In the genomic region with DNA sequence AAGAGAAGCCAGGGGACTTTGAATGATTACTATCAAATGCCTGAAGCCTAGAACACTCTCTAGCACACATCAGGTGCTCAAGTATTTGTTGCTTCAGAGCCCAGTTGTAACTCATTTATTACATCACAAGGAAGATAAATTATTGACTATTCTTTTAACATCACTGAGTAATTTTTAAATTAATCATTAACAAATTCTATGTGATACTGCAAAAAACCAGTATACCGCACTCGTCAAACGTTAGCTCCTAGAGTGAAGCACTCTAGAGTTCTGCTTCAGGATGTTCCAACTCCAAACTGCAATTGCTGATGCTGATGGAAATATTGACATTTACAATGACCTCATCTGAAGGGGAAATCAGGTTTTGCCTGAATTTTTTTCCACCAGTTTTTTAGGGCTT, we compare ENCODE assay signal across 26 cellular contexts.
DNase-seq lines count a peak whose midpoint lies in the region; ATAC-seq, FAIRE-seq and TF ChIP-seq lines count a peak whose summit lies in the region.
"Had no signal": no experiment of that assay in that cellular context is flagged by ENCODE, and none has a peak within 500 bp of the region (broad histone marks: within the 10 kb centered on the region; RNA-seq: fewer than 3 reads in every experiment).

No MANE protein-coding gene starts in this region.

- H3K9me3 ChIP-seq in PC-3 (ENCODE audit: low read length): no peaks in the 10 kb centered on the region; the same call in 1 of the 2 replicates
- H3K9me3 ChIP-seq in kidney (ENCODE audit: control insufficient read depth in 1 of 2, low read length in 2 of 2): peaks cover 2 to 7% of the 10 kb centered on the region in 2 donors
- H3K9me3 ChIP-seq in HepG2 (ENCODE audit: low read length): peaks cover 17% of the 10 kb centered on the region
- H3K9me3 ChIP-seq: HAP-1 had no signal

- H4K20me1 ChIP-seq in PC-3 (ENCODE audit: low read length) (no peaks in the 10 kb centered on the region), HepG2 (ENCODE audit: insufficient read depth, low read length) (no peaks in the 10 kb centered on the region)

- no TSS peak for BruUV-seq in PC-3 (replicated peaks; lab: Mats Ljungman, UMichigan)
- BruUV-seq in HepG2 (replicated peaks; lab: Mats Ljungman, UMichigan): no TSS peak

- H3K79me2 ChIP-seq in PC-3 (ENCODE audit: low read length): no peaks in the 10 kb centered on the region
- no peaks in the 10 kb centered on the region for H3K79me2 ChIP-seq in HepG2 (ENCODE audit: insufficient read depth, low read length)

- no peak overlapping the region for H3K4me2 ChIP-seq in PC-3 (ENCODE audit: low read length)
- H3K4me2 ChIP-seq in HepG2 (ENCODE audit: low read depth, low read length): no peak overlapping the region

- H3K9ac ChIP-seq in PC-3 (ENCODE audit: low read length) (no peak overlapping the region), kidney (ENCODE audit: low read length in 2 of 2) (no peak overlapping the region), HepG2 (ENCODE audit: insufficient read depth, low read depth, low read length) (no peak overlapping the region)

- POLR2A ChIA-PET in PC-3 (lab: Charles Lee; ENCODE audit: unreplicated experiment) (no interaction called here), HepG2 (lab: Yijun Ruan, JAX) (no interaction called here)
- POLR2A ChIA-PET in activated CD4-positive, alpha-beta T cell treated with anti-CD3 and anti-CD28 coated beads for 36 hours (lab: Charles Lee): no interaction called here

- no peaks in the 10 kb centered on the region for H3K36me3 ChIP-seq in PC-3 (ENCODE audit: low read depth, low read length)
- H3K36me3 ChIP-seq in kidney (ENCODE audit: control insufficient read depth in 1 of 2, insufficient read depth in 2 of 2, low read length in 2 of 2): no peaks in the 10 kb centered on the region
- no peaks in the 10 kb centered on the region for H3K36me3 ChIP-seq in HepG2 (replicated peaks in 1 of 2; ENCODE audit: control insufficient read depth in 1 of 2, insufficient read depth in 2 of 2, low read length in 2 of 2)
- H3K36me3 ChIP-seq: HAP-1 had no signal

- TF ChIP-seq EP300 in HepG2 (IDR thresholded peaks at IDR 0.05; ENCODE audit: low read depth in 2 of 2, low read length in 2 of 2): no peak
- no peak for TF ChIP-seq EP300 in HepG2 (CRISPR knock-in tag; IDR thresholded peaks at IDR 0.05; ENCODE audit: borderline replicate concordance)

- no peak overlapping the region for H2AFZ ChIP-seq in PC-3 (ENCODE audit: low read length)
- no peak overlapping the region for H2AFZ ChIP-seq in HepG2 (ENCODE audit: low read length)

- intact Hi-C loops in PC-3 (cut with micrococcal nuclease) (no loop called here), kidney (cut with DNase I) (no loop called here), HepG2 (cut with micrococcal nuclease; ENCODE audit: unreplicated experiment) (no loop called here)
- intact Hi-C loops in activated CD4-positive, alpha-beta T cell treated with anti-CD3 and anti-CD28 coated beads for 36 hours (cut with DNase I, micrococcal nuclease): no loop called here

- TF ChIP-seq RAD21 in HepG2 (CRISPR knock-in tag; IDR thresholded peaks at IDR 0.05): no peak

- H3F3A ChIP-seq in PC-3 (ENCODE audit: low read length, unreplicated experiment): no peaks in the 10 kb centered on the region

- H3K4me3 ChIP-seq in PC-3 (ENCODE audit: low read length) (no peak overlapping the region), kidney (ENCODE audit: low read length in 2 of 2) (no peak overlapping the region), HepG2 (replicated peaks in 1 of 3; ENCODE audit: insufficient read depth in 1 of 3, low read depth in 2 of 3, low read length in 3 of 3) (no peak overlapping the region)
- H3K4me3 ChIP-seq: HAP-1 had no signal

- no peak overlapping the region for H3K27ac Mint-ChIP-seq in activated CD4-positive, alpha-beta T cell treated with anti-CD3 and anti-CD28 coated beads for 36 hours
- H3K27ac Mint-ChIP-seq: HFFc6 had no signal

- FAIRE-seq in kidney (lab: Jason Lieb, UNC) (peak; percentile 39), HepG2 (lab: Jason Lieb, UNC) (no peak)
- FAIRE-seq: GM12891 had no signal

- H3K27me3 Mint-ChIP-seq in activated CD4-positive, alpha-beta T cell treated with anti-CD3 and anti-CD28 coated beads for 36 hours: no peaks in the 10 kb centered on the region

- H3K4me1 ChIP-seq in PC-3 (ENCODE audit: insufficient read depth, low read length): no peaks in the 10 kb centered on the region
- H3K4me1 ChIP-seq in kidney (ENCODE audit: control insufficient read depth in 1 of 2, insufficient read depth in 1 of 2, low read depth in 1 of 2, low read length in 2 of 2): peaks cover 0 to 11% of the 10 kb centered on the region in 2 donors
- no peaks in the 10 kb centered on the region for H3K4me1 ChIP-seq in HepG2 (ENCODE audit: insufficient read depth, low read length)
- H3K4me1 ChIP-seq: HAP-1 had no signal

- 37% methylated on average over 3 of the region's 3 CpGs for WGBS in HepG2 (ENCODE audit: low lambda C conversion rate)

- no peak for TF ChIP-seq POLR2A in HepG2 (IDR thresholded peaks at IDR 0.05; ENCODE audit: insufficient read depth in 1 of 2, low read depth in 2 of 2, low read length in 2 of 2)

- ATAC-seq in PC-3: no peak
- no peak for ATAC-seq in HepG2
- no peak for ATAC-seq in HG03175 (IDR thresholded peaks at IDR 0.05; ENCODE audit: unreplicated experiment)
- no peak for ATAC-seq in activated CD4-positive, alpha-beta T cell treated with anti-CD3 and anti-CD28 coated beads for 36 hours

- no peaks in the 10 kb centered on the region for H3K9me2 ChIP-seq in PC-3 (replicated peaks; ENCODE audit: low read length)

- CTCF ChIA-PET in PC-3 (lab: Charles Lee) (no interaction called here), HepG2 (lab: Yijun Ruan, JAX; ENCODE audit: low intra/inter-chr PET ratio, low total read pairs) (no interaction called here)
- CTCF ChIA-PET in activated CD4-positive, alpha-beta T cell treated with anti-CD3 and anti-CD28 coated beads for 36 hours (lab: Charles Lee): no interaction called here

- H3K27me3 ChIP-seq in PC-3 (ENCODE audit: low read length): no peaks in the 10 kb centered on the region
- no peaks in the 10 kb centered on the region for H3K27me3 ChIP-seq in HepG2 (ENCODE audit: control insufficient read depth in 1 of 2, insufficient read depth in 2 of 2, low read length in 2 of 2)

- in situ Hi-C loops in ACHN (cut with HindIII; ENCODE audit: low pct_ligation_motif_present, low pct_unique_long_range_greater_than_20kb, low sequenced_read_pairs) (no loop called here), HepG2 (cut with HindIII; ENCODE audit: extremely low pct_ligation_motif_present, low pct_unique_long_range_greater_than_20kb) (no loop called here)

- no peak overlapping the region for H3K4me3 Mint-ChIP-seq in activated CD4-positive, alpha-beta T cell treated with anti-CD3 and anti-CD28 coated beads for 36 hours
- H3K4me3 Mint-ChIP-seq: HFFc6 had no signal

- H3K9me3 Mint-ChIP-seq in activated CD4-positive, alpha-beta T cell treated with anti-CD3 and anti-CD28 coated beads for 36 hours (ENCODE audit: low read depth): peaks cover 7% of the 10 kb centered on the region

- no peak overlapping the region for H3K27ac ChIP-seq in PC-3 (ENCODE audit: low read length)
- no peak overlapping the region for H3K27ac ChIP-seq in kidney (ENCODE audit: low read depth in 2 of 2, low read length in 2 of 2)
- no peak overlapping the region for H3K27ac ChIP-seq in HepG2 (ENCODE audit: extremely low read length, insufficient read depth, low read length)
- H3K27ac ChIP-seq: RWPE1 had no signal

- no peaks in the 10 kb centered on the region for H3K36me3 Mint-ChIP-seq in activated CD4-positive, alpha-beta T cell treated with anti-CD3 and anti-CD28 coated beads for 36 hours (ENCODE audit: low read depth)

- TF ChIP-seq CTCF in PC-3 (conservative IDR thresholded peaks at IDR 0.05; ENCODE audit: low read depth, low read length) (no peak), kidney (IDR thresholded peaks at IDR 0.05; ENCODE audit: borderline replicate concordance, extremely low read depth, insufficient read depth) (no peak), HepG2 (CRISPR knock-in tag; IDR thresholded peaks at IDR 0.05) (no peak)

- H3K4me1 Mint-ChIP-seq in activated CD4-positive, alpha-beta T cell treated with anti-CD3 and anti-CD28 coated beads for 36 hours: no peaks in the 10 kb centered on the region

- DNase-seq in ACHN (peak; percentile 66), PC-3 (peak; percentile 32), kidney (no peak), HepG2 (ENCODE audit: low spot score) (no peak), HT-29 (ENCODE audit: low spot score) (no peak), NCI-H748 (lab: John Stamatoyannopoulos, UW; ENCODE audit: unreplicated experiment) (no peak)
- no peak for DNase-seq in activated CD4-positive, alpha-beta T cell treated with anti-CD3 and anti-CD28 coated beads for 36 hours
- DNase-seq: 8988T, DMS79 treated with DMSO at 0.1 percent for 48 hours, GF-D8, GOT3, HFFc6, Karpas-422, NCI-H1092, NCI-H1417 treated with DMSO at 0.1 percent for 48 hours, NCI-H1694 treated with DMSO at 0.1 percent for 48 hours, NCI-H2081, NCI-H2171, NCI-H226, NCI-H510A treated with DMSO at 0.1 percent for 48 hours, NCI-H748 treated with DMSO at 0.1 percent for 48 hours, SHP77 had no signal

TF ChIP-seq in HepG2, 621 proteins besides CTCF, POLR2A, EP300 and RAD21:
- TF ChIP-seq RBFOX2 (IDR thresholded peaks at IDR 0.05; ENCODE audit: low read depth, low read length): no peak
- TF ChIP-seq ATF7 (IDR thresholded peaks at IDR 0.05): 0 out of 2 replicates have a peak, but pooled peaks have one; percentile 28
- no peak for TF ChIP-seq ATF7 (CRISPR knock-in tag; IDR thresholded peaks at IDR 0.05)

Comparison
In these comparisons a context has a peak if more than half of its experiments do, and no peak if none do; other contexts are left out.
1. DNase-seq: peak in ACHN (single experiment) and PC-3 (single experiment); none in kidney (single experiment), HepG2 (single experiment), HT-29 (single experiment), NCI-H748 (single experiment) and activated CD4-positive, alpha-beta T cell treated with anti-CD3 and anti-CD28 coated beads for 36 hours (single experiment).